ENCODE assay signal across 8 cellular contexts in the genomic region with DNA sequence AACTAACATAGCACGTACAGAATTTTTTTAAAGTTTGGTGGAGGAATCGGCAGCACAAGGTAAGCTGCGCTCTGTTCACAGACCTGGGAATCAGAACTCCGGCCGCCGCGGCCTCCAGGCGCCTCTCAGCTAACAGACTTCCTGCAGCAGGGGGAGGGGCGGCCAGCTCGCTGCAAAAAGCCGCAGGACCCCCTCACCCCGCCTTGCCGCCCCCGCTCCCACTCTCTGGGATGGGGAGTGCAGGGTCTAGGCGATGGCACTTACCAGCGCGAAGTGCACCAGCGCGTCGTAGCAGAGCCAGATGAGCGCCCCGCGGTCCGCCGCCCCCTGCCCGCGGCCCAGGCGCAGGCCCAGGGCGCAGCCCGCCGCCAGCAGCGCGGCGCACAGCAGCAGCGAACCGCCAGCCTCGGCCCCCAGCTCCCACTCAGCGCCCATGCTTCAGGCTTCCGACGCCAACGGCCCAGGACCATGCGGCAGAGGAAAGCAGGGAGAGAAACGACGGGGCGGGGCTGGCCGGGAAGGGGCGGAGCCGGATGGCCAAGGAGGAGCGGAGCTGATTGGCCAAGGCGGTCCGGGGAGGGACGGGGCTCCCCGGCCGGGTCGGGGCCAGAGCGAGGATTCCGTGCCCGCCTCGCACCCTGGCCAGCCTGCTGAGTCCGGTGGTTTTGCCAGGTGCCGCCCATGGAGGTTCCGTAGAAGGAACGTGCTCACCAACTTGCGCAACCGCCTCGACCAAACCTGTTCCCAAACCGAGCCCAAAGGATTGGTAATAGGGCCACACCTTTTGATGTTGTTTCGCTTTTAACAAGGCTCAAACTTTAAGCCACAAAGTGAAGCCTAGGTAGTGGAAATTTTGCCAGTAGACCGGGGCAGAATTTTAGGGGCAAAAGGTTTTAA. TPM values are rescaled to one million over a fixed set of nuclear protein-coding genes. Genes with fewer than 3 reads are reported as not detected.
DNase-seq lines count a peak whose midpoint lies in the region; ATAC-seq and TF ChIP-seq lines count a peak whose summit lies in the region.

TSS of gene EBPL (minus strand) at position 497 of the 897 bp plus-strand sequence. CDS start at position 435, 62 bp downstream.

- WGBS in liver, result under 1% methylated on average over 69 of the region's 69 CpGs

- peak in 1 of 2 donors; percentile 37 for TF ChIP-seq RAD21 in liver (IDR thresholded peaks at IDR 0.05)

- no peaks in the 10 kb centered on the region for H3K9me3 ChIP-seq in liver (ENCODE audit: control insufficient read depth in 4 of 4, low read length in 3 of 4)

- peaks cover 0 to 20% (median 5%) of the 10 kb centered on the region in 4 donors for H3K4me1 ChIP-seq in liver (ENCODE audit: control insufficient read depth in 4 of 4, insufficient read depth in 4 of 4, low read length in 3 of 4)

- H3K4me3 ChIP-seq in liver (ENCODE audit: low read depth in 1 of 3, low read length in 3 of 3), result peak within 1 kb of the TSS; percentile 83 to 95 (median 93)

- peak; percentile 98 for ATAC-seq in HG03457 (IDR thresholded peaks at IDR 0.05; ENCODE audit: unreplicated experiment)

- peak within 1 kb of the TSS; percentile 89 to 93 for H3K27ac ChIP-seq in liver (ENCODE audit: low read depth in 1 of 2, low read length in 2 of 2)

- H3K27me3 ChIP-seq in liver (ENCODE audit: control insufficient read depth in 4 of 4, insufficient read depth in 4 of 4, low read length in 3 of 4), result no peaks in the 10 kb centered on the region

- TF ChIP-seq CTCF in liver (IDR thresholded peaks at IDR 0.05; ENCODE audit: low read depth, low read length, missing input control), result no peak

- peak within 1 kb of the TSS; percentile 73 to 86 for H3K9ac ChIP-seq in liver (ENCODE audit: low read depth in 1 of 2, low read length in 2 of 2)

- H3K36me3 ChIP-seq in liver (ENCODE audit: control insufficient read depth in 4 of 4, insufficient read depth in 3 of 4, low read depth in 1 of 4, low read length in 3 of 4), result peaks cover 0 to 7% (median 3%) of the 10 kb centered on the region in 4 donors

- DNase-seq in C1 segment of cervical spinal cord (lab: John Stamatoyannopoulos, UW) (peak; percentile 14 to 84 (median 72)), GM19240 (ENCODE audit: insufficient read length, low spot score) (peak; percentile 77), NCI-H526 treated with DMSO at 0.1 percent for 48 hours (lab: John Stamatoyannopoulos, UW) (peak; percentile 89), dermis microvascular lymphatic vessel endothelial cell (ENCODE audit: low read depth in 2 of 2) (peak; percentile 73 to 91)
- peak; percentile 84 to 85 for DNase-seq in activated CD4-positive, alpha-beta T cell treated with anti-CD3 and anti-CD28 coated beads, Interleukin-2, amount 50 U/mL, for 4 hours
- DNase-seq in stimulated activated CD4-positive, alpha-beta T cell treated with anti-CD3 and anti-CD28 coated beads, Interleukin-4, amount 100 ng/mL, for 1 hour, result peak; percentile 93

TF ChIP-seq in liver, 16 proteins besides CTCF, POLR2A, EP300 and RAD21:
- TF ChIP-seq RXRA (IDR thresholded peaks at IDR 0.05), result peak; percentile 43 to 68
- TF ChIP-seq FOXA2 (IDR thresholded peaks at IDR 0.05), result no peak
- peak in 1 of 2 donors; percentile 29 for TF ChIP-seq JUND (IDR thresholded peaks at IDR 0.05)
- TF ChIP-seq HNF4A (conservative IDR thresholded peaks at IDR 0.05), result peak; percentile 3 to 44
- TF ChIP-seq YY1 (IDR thresholded peaks at IDR 0.05), result no peak
- peak in 1 of 2 donors; percentile 30 for TF ChIP-seq GABPA (IDR thresholded peaks at IDR 0.05 in 1 of 2, conservative IDR thresholded peaks at IDR 0.05 in 1 of 2)
- TF ChIP-seq SP1 (IDR thresholded peaks at IDR 0.05), result peak; percentile 84
- peak; percentile 95 for TF ChIP-seq REST (IDR thresholded peaks at IDR 0.05)

RNA-seq across cellular contexts. Expression of gene EBPL, which starts in this region (rescaled TPM):
- 95.5 and 102 TPM in 2 replicates for total RNA-seq in dermis microvascular lymphatic vessel endothelial cell
- total RNA-seq in liver, result 10 to 100 TPM; 44.3 to 48.0 TPM
- 100 to 1,000 TPM in 1 of 2 donors, 10 to 100 TPM in 1; 53.5 to 122 TPM for polyA plus RNA-seq in liver

Comparison
In these comparisons a context has a peak if more than half of its experiments do, and no peak if none do; other contexts are left out.
1. Peak in every context shown above with its lines: DNase-seq, ATAC-seq, H3K4me3 ChIP-seq and H3K27ac ChIP-seq.